10 cellular contexts compared by ENCODE assay signal in genomic region chr20:46014517-46015396, GRCh38. TPM values are rescaled to one million over a fixed set of nuclear protein-coding genes. Genes with fewer than 3 reads are reported as not detected.
A peak's percentile ranks its signal among the peaks of the same experiment; 100 is the strongest.
DNase-seq lines count a peak whose midpoint lies in the region; ATAC-seq and TF ChIP-seq lines count a peak whose summit lies in the region.
"Had no signal": no experiment of that assay in that cellular context is flagged by ENCODE, and none has a peak within 500 bp of the region (broad histone marks: within the 10 kb centered on the region; RNA-seq: fewer than 3 reads in every experiment).

No MANE protein-coding gene starts in this region.

- intact Hi-C loops in heart right ventricle (cut with DNase I): loop anchor here in 2 of 10 donors (5.0 to 10.0 kb wide), 2 partner anchors 158 to 330 kb away; no protein-coding TSS in a partner anchor

- peaks cover 24 to 99% (median 91%) of the 10 kb centered on the region in 7 donors for H3K27me3 ChIP-seq in heart right ventricle

- TF ChIP-seq CTCF in mesothelial cell of epicardium (IDR thresholded peaks at IDR 0.05; ENCODE audit: unreplicated experiment) (no peak), heart right ventricle (IDR thresholded peaks at IDR 0.05) (no peak)

- H3K27ac Mint-ChIP-seq in stimulated activated naive CD8-positive, alpha-beta T cell treated with anti-CD3 and anti-CD28 coated beads, Interleukin-15, Interleukin-2, amounts not matched to agents 100 ng/mL and 50 ng/mL, for 24 hours: no peak overlapping the region
- H3K27ac Mint-ChIP-seq in T-helper 17 cell: no peak overlapping the region
- peak overlapping the region in 2 of 6 donors; percentile 9 to 59 for H3K27ac Mint-ChIP-seq in immature natural killer cell
- H3K27ac Mint-ChIP-seq in mesothelial cell of epicardium: no peak overlapping the region

- ATAC-seq in stimulated activated naive CD8-positive, alpha-beta T cell treated with anti-CD3 and anti-CD28 coated beads, Interleukin-15, Interleukin-2, amounts not matched to agents 100 U/mL and 50 U/mL, for 24 hours: no peak
- ATAC-seq in T-helper 17 cell (no peak), HG03520 (IDR thresholded peaks at IDR 0.05; ENCODE audit: unreplicated experiment) (no peak), heart right ventricle (no peak)

- H3K4me1 Mint-ChIP-seq in stimulated activated naive CD8-positive, alpha-beta T cell treated with anti-CD3 and anti-CD28 coated beads, Interleukin-15, Interleukin-2, amounts not matched to agents 100 ng/mL and 50 ng/mL, for 24 hours (ENCODE audit: low read depth): peaks cover 44% of the 10 kb centered on the region
- H3K4me1 Mint-ChIP-seq in T-helper 17 cell (peaks cover 38% of the 10 kb centered on the region), immature natural killer cell (peaks cover 38 to 55% of the 10 kb centered on the region in 2 donors), mesothelial cell of epicardium (peaks cover 4% of the 10 kb centered on the region)

- 57 to 62% methylated on average over 7 of the region's 7 CpGs for WGBS in heart right ventricle, 2 donors

- no peaks in the 10 kb centered on the region for H3K9me3 Mint-ChIP-seq in stimulated activated naive CD8-positive, alpha-beta T cell treated with anti-CD3 and anti-CD28 coated beads, Interleukin-15, Interleukin-2, amounts not matched to agents 100 ng/mL and 50 ng/mL, for 24 hours
- peaks cover 0 to 2% (median 0%) of the 10 kb centered on the region in 6 donors for H3K9me3 Mint-ChIP-seq in immature natural killer cell
- peaks cover 5% of the 10 kb centered on the region for H3K9me3 Mint-ChIP-seq in mesothelial cell of epicardium

- no peaks in the 10 kb centered on the region for H3K9me3 ChIP-seq in T-helper 17 cell (ENCODE audit: control insufficient read depth, low read length, poor library complexity, severe bottlenecking)
- H3K9me3 ChIP-seq in heart right ventricle: no peaks in the 10 kb centered on the region

- peaks cover 0 to 42% (median 9%) of the 10 kb centered on the region in 9 donors for H3K4me1 ChIP-seq in heart right ventricle

- H3K27me3 Mint-ChIP-seq in stimulated activated naive CD8-positive, alpha-beta T cell treated with anti-CD3 and anti-CD28 coated beads, Interleukin-15, Interleukin-2, amounts not matched to agents 100 ng/mL and 50 ng/mL, for 24 hours: peaks cover 48% of the 10 kb centered on the region
- peaks cover 54% of the 10 kb centered on the region for H3K27me3 Mint-ChIP-seq in T-helper 17 cell
- H3K27me3 Mint-ChIP-seq in immature natural killer cell (ENCODE audit: low read depth in 3 of 3): peaks cover 27 to 40% (median 37%) of the 10 kb centered on the region in 3 donors
- peaks cover 46% of the 10 kb centered on the region for H3K27me3 Mint-ChIP-seq in mesothelial cell of epicardium (ENCODE audit: low read depth)

- no peak overlapping the region for H3K4me3 ChIP-seq in heart right ventricle

- H3K36me3 ChIP-seq in heart right ventricle: no peaks in the 10 kb centered on the region

- H3K27ac ChIP-seq in heart right ventricle: no peak overlapping the region

- H3K36me3 Mint-ChIP-seq in stimulated activated naive CD8-positive, alpha-beta T cell treated with anti-CD3 and anti-CD28 coated beads, Interleukin-15, Interleukin-2, amounts not matched to agents 100 ng/mL and 50 ng/mL, for 24 hours (ENCODE audit: low read depth): no peaks in the 10 kb centered on the region
- H3K36me3 Mint-ChIP-seq in T-helper 17 cell (ENCODE audit: low read depth) (peaks cover 9% of the 10 kb centered on the region), immature natural killer cell (peaks cover 0 to 3% (median 0%) of the 10 kb centered on the region in 3 donors), mesothelial cell of epicardium (no peaks in the 10 kb centered on the region)

- H3K4me3 Mint-ChIP-seq in stimulated activated naive CD8-positive, alpha-beta T cell treated with anti-CD3 and anti-CD28 coated beads, Interleukin-15, Interleukin-2, amounts not matched to agents 100 ng/mL and 50 ng/mL, for 24 hours: peak overlapping the region; percentile 38
- peak overlapping the region; percentile 45 for H3K4me3 Mint-ChIP-seq in T-helper 17 cell
- peak overlapping the region; percentile 38 to 74 (median 64) for H3K4me3 Mint-ChIP-seq in immature natural killer cell
- H3K4me3 Mint-ChIP-seq in mesothelial cell of epicardium: no peak overlapping the region

- no peak for DNase-seq in stimulated activated naive CD8-positive, alpha-beta T cell treated with anti-CD3 and anti-CD28 coated beads, Interleukin-15, Interleukin-2, amounts not matched to agents 100 U/mL and 50 U/mL, for 24 hours
- DNase-seq in T-helper 17 cell (no peak), immature natural killer cell (no peak), midbrain (lab: John Stamatoyannopoulos, UW) (no peak), mesothelial cell of epicardium (ENCODE audit: low spot score in 2 of 2, unreplicated experiment in 2 of 2) (no peak), heart right ventricle (no peak)

RNA-seq across cellular contexts. Expression of gene MMP9, which starts 6.0 kb away (rescaled TPM):
- total RNA-seq in T-helper 17 cell: 1 to 10 TPM; 2.6 to 2.7 TPM
- under 1 TPM in 1 of 3 donors, not detected in 2; 0.09 TPM for polyA plus RNA-seq in immature natural killer cell
- 0.11 TPM in 1 of 3 replicates, not detected in the others for total RNA-seq in mesothelial cell of epicardium
- total RNA-seq in heart right ventricle: 10 to 100 TPM in 1 of 10 donors, 1 to 10 TPM in 1, under 1 TPM in 8; 0.47 to 10.6 (median 0.86) TPM
- under 1 TPM; 0.15 to 0.26 TPM for polyA plus RNA-seq in heart right ventricle
- total RNA-seq: myocyte had no signal

RNA-seq across cellular contexts. Expression of gene SLC12A5, which starts 14.3 kb away (rescaled TPM):
- not detected for total RNA-seq in T-helper 17 cell
- polyA plus RNA-seq in immature natural killer cell: 1 to 10 TPM in 2 of 3 donors, not detected in 1; 1.0 to 1.8 TPM
- total RNA-seq in mesothelial cell of epicardium: 6.9 to 9.1 TPM (median 7.7 TPM) in 3 replicates
- total RNA-seq in heart right ventricle: 1 to 10 TPM in 1 of 10 donors, under 1 TPM in 2, not detected in 7; 0.28 to 1.3 (median 0.87) TPM
- 1 to 10 TPM in 1 of 2 donors, not detected in 1; 1.2 TPM for polyA plus RNA-seq in heart right ventricle
- total RNA-seq: myocyte, ureter had no signal

RNA-seq across cellular contexts. Expression of gene ZNF335, which starts 42.8 kb away (rescaled TPM):
- total RNA-seq in T-helper 17 cell (100 to 1,000 TPM in 1 of 2 donors, 10 to 100 TPM in 1; 95.1 to 129 TPM), mesothelial cell of epicardium (31.1 to 33.5 TPM (median 31.6 TPM) in 3 replicates), heart right ventricle (10 to 100 TPM in 1 of 10 donors, 1 to 10 TPM in 9; 6.1 to 11.6 (median 7.3) TPM)
- polyA plus RNA-seq in immature natural killer cell (10 to 100 TPM in 1 of 3 donors, 1 to 10 TPM in 2; 7.1 to 17.9 (median 9.6) TPM), heart right ventricle (10 to 100 TPM in 1 of 2 donors, 1 to 10 TPM in 1; 4.9 to 13.1 TPM)
